Comparison of ENCODE assay signal across 12 cellular contexts in the genomic region with DNA sequence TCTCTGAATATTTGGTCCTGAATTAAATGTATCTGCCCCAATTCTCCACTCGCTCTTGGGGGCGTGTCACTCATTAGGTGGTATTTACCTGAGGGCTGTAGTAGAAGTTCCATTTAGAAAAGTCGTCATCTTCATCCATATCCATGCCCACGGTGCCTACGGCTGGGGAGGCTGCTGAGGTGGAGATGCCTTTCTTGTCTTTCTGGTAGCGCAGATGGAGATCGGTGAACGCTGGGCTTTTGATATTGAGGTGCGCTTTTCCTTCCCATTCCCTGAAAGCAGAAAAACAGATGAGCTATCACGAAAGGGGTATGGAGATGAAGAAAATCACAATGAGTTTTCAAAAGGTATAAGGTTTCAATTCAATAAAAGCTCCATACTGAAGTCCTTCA. TPM values are rescaled to one million over a fixed set of nuclear protein-coding genes. Genes with fewer than 3 reads are reported as not detected.
"Had no signal": no experiment of that assay in that cellular context is flagged by ENCODE, and none has a peak within 500 bp of the region (broad histone marks: within the 10 kb centered on the region; RNA-seq: fewer than 3 reads in every experiment).

No MANE protein-coding gene starts in this region.

- H3K4me3 ChIP-seq: GM23248, GM23338, HAP-1 had no signal

- ATAC-seq: GM23338, HCT116 had no signal

- FAIRE-seq: H1, H54 had no signal

- H3K9ac ChIP-seq: GM23248 had no signal

- H2AFZ ChIP-seq: GM23248, GM23338 had no signal

- H3K27ac ChIP-seq: GM23248 had no signal

- H3K4me1 ChIP-seq: HAP-1 had no signal

- H3K4me2 ChIP-seq: GM23338 had no signal

- H3K9me3 ChIP-seq: HAP-1 had no signal

- H3K36me3 ChIP-seq: HAP-1 had no signal

- DNase-seq: GM23248, GOT3, H7, H9, HCEC 1CT, HFFc6 had no signal

RNA-seq across cellular contexts. Expression of a gene that starts 39.7 kb away (rescaled TPM):
- total RNA-seq: GM23248, H4, HFFc6 had no signal
- polyA plus RNA-seq: GM23248 had no signal
